Comparison of ENCODE assay signal across 34 cellular contexts in the genomic region with DNA sequence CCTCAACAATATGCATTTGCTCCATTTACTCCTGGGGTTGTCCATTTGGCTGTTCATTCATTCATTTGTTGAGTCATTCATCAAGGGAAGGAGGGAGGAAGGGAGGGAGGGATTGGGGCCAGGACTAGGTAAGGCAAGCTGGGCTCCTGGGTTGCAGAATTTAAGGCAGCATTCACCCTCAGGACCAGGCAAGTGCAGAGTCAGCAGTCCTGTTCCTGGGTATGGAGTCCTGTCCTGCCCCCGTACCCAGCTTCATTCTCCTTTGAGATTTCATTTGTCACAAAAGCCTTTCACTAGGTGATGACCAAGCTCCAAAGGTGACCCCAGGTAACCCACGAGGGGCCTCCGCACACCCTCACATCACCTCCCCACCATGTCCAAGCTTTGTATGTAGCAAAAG.
"Had no signal": no experiment of that assay in that cellular context is flagged by ENCODE, and none has a peak within 500 bp of the region (broad histone marks: within the 10 kb centered on the region; RNA-seq: fewer than 3 reads in every experiment).

No MANE protein-coding gene starts in this region.

- H3K27me3 Mint-ChIP-seq: activated B cell treated with CpG ODN at 0.5 μM for 24 hours; activated CD4-positive, alpha-beta memory T cell treated with anti-CD3 and anti-CD28 coated beads for 36 hours; activated CD8-positive, alpha-beta memory T cell treated with anti-CD3 and anti-CD28 coated beads, Interleukin-2, amount 10 ng/mL, durations not matched to agents 7 days and 5 days; activated naive CD4-positive, alpha-beta T cell treated with anti-CD3 and anti-CD28 coated beads, Interleukin-2, amount 10 ng/mL, durations not matched to agents 7 days and 5 days; activated naive CD8-positive, alpha-beta T cell treated with anti-CD3 and anti-CD28 coated beads, Interleukin-2, amount 10 ng/mL, durations not matched to agents 7 days and 5 days; T-cell had no signal

- DNase-seq: activated B cell treated with CpG ODN at 0.5 μM for 24 hours; activated CD4-positive, alpha-beta memory T cell treated with anti-CD3 and anti-CD28 coated beads for 36 hours; activated CD4-positive, alpha-beta T cell treated with anti-CD3 and anti-CD28 coated beads for 4 hours; activated CD4-positive, alpha-beta T cell treated with anti-CD3 and anti-CD28 coated beads, Interleukin-2, amount 50 U/mL, for 1 hour; activated CD4-positive, CD25-positive, alpha-beta regulatory T cell treated with anti-CD3 and anti-CD28 coated beads, Interleukin-2, amount 50 U/mL, for 72 hours; activated CD8-positive, alpha-beta memory T cell treated with anti-CD3 and anti-CD28 coated beads for 24 hours; activated CD8-positive, alpha-beta memory T cell treated with anti-CD3 and anti-CD28 coated beads, Interleukin-2, amount 10 ng/mL, durations not matched to agents 7 days and 5 days; activated CD8-positive, alpha-beta memory T cell treated with anti-CD3 and anti-CD28 coated beads, Interleukin-2, amount 50 U/mL, for 48 hours; activated effector memory CD4-positive, alpha-beta T cell treated with Interleukin-2 at 50 U/mL for 16 hours; activated naive CD4-positive, alpha-beta T cell treated with anti-CD3 and anti-CD28 coated beads, Interleukin-2, amount 10 ng/mL, durations not matched to agents 7 days and 5 days; activated naive CD8-positive, alpha-beta T cell treated with anti-CD3 and anti-CD28 coated beads, Interleukin-2, amount 10 ng/mL, durations not matched to agents 7 days and 5 days; activated T-cell treated with anti-CD3 and anti-CD28 coated beads, Interleukin-2, amount 50 U/mL, for 48 hours; caudate nucleus; cerebellar nuclear complex; Kasumi-1; MG63; NCI-H1048; NCI-H1105 treated with DMSO at 0.1 percent for 48 hours; NCI-H1436; NCI-H1694; NCI-H1930; NCI-H2081 treated with DMSO at 0.1 percent for 48 hours; NCI-H345; NCI-H524 treated with DMSO at 0.1 percent for 48 hours; RPMI8226; SIG-M5; T-cell; T-helper 2 cell; T-helper 9 cell had no signal

- H3K27ac ChIP-seq: VCaP had no signal

- H3K9me3 Mint-ChIP-seq: activated CD4-positive, alpha-beta memory T cell treated with anti-CD3 and anti-CD28 coated beads for 36 hours; T-cell had no signal

- H3K27ac Mint-ChIP-seq: activated B cell treated with CpG ODN at 0.5 μM for 24 hours; activated CD4-positive, alpha-beta memory T cell treated with anti-CD3 and anti-CD28 coated beads for 36 hours; activated CD8-positive, alpha-beta memory T cell treated with anti-CD3 and anti-CD28 coated beads, Interleukin-2, amount 10 ng/mL, durations not matched to agents 7 days and 5 days; activated naive CD4-positive, alpha-beta T cell treated with anti-CD3 and anti-CD28 coated beads, Interleukin-2, amount 10 ng/mL, durations not matched to agents 7 days and 5 days; activated naive CD8-positive, alpha-beta T cell treated with anti-CD3 and anti-CD28 coated beads, Interleukin-2, amount 10 ng/mL, durations not matched to agents 7 days and 5 days; T-cell had no signal

- ATAC-seq: activated CD8-positive, alpha-beta memory T cell treated with anti-CD3 and anti-CD28 coated beads, Interleukin-2, amount 10 ng/mL, durations not matched to agents 7 days and 5 days; Panc1; Right ventricle myocardium inferior; SK-N-SH treated with all-trans-retinoic acid at 6 μM for 48 hours; T-cell had no signal

- H3K27me3 ChIP-seq: MG63 had no signal

- H3K4me3 ChIP-seq: MG63 had no signal

- H3K36me3 ChIP-seq: MG63 had no signal

- H3K4me3 Mint-ChIP-seq: activated B cell treated with CpG ODN at 0.5 μM for 24 hours; activated CD4-positive, alpha-beta memory T cell treated with anti-CD3 and anti-CD28 coated beads for 36 hours; activated CD8-positive, alpha-beta memory T cell treated with anti-CD3 and anti-CD28 coated beads, Interleukin-2, amount 10 ng/mL, durations not matched to agents 7 days and 5 days; activated naive CD4-positive, alpha-beta T cell treated with anti-CD3 and anti-CD28 coated beads, Interleukin-2, amount 10 ng/mL, durations not matched to agents 7 days and 5 days; activated naive CD8-positive, alpha-beta T cell treated with anti-CD3 and anti-CD28 coated beads, Interleukin-2, amount 10 ng/mL, durations not matched to agents 7 days and 5 days; brain; T-cell had no signal

- H3K9me3 ChIP-seq: MG63 had no signal
